ENCODE assay signal across 26 cellular contexts in the genomic region with DNA sequence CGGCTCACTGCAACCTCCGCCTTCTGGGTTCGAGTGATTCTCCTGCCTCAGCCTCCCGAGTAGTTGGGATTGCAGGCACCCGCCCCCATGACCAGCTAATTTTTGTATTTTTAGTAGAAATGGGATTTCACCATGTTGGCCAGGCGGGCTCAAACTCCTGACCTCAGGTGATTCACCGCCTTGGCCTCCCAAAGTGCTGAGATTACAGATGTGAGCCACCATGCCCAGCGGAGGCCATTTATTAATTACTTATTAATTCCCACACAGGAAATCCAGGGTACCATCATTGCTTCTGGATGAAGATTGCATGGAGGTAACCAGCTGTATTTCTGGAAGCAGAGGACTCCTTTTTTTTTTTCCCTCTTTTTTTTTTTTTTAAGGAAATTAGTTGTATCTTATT.
"Had no signal": no experiment of that assay in that cellular context is flagged by ENCODE, and none has a peak within 500 bp of the region (broad histone marks: within the 10 kb centered on the region; RNA-seq: fewer than 3 reads in every experiment).

No MANE protein-coding gene starts in this region.

- H3K36me3 ChIP-seq: SJCRH30, WERI-Rb-1 had no signal

- H3K4me2 ChIP-seq: SK-N-SH had no signal

- H3K27me3 Mint-ChIP-seq: activated CD4-positive, alpha-beta T cell treated with anti-CD3 and anti-CD28 coated beads for 36 hours; activated CD8-positive, alpha-beta T cell treated with anti-CD3 and anti-CD28 coated beads for 36 hours; activated naive CD4-positive, alpha-beta T cell treated with anti-CD3 and anti-CD28 coated beads, Interleukin-2, amount 50 U/mL, for 24 hours; central memory CD8-positive, alpha-beta T cell had no signal

- H3K9me3 ChIP-seq: ascending aorta, body of pancreas, SJCRH30, SK-N-SH had no signal

- H3K4me1 Mint-ChIP-seq: activated CD4-positive, alpha-beta T cell treated with anti-CD3 and anti-CD28 coated beads for 36 hours; activated naive CD4-positive, alpha-beta T cell treated with anti-CD3 and anti-CD28 coated beads, Interleukin-2, amount 50 U/mL, for 24 hours; central memory CD8-positive, alpha-beta T cell had no signal

- H3K4me3 ChIP-seq: ascending aorta, body of pancreas, SJCRH30 had no signal

- H3K27ac ChIP-seq: ascending aorta, body of pancreas, RWPE1, SJCRH30, WERI-Rb-1 had no signal

- H3K9me3 Mint-ChIP-seq: activated CD8-positive, alpha-beta T cell treated with anti-CD3 and anti-CD28 coated beads for 36 hours; activated naive CD4-positive, alpha-beta T cell treated with anti-CD3 and anti-CD28 coated beads, Interleukin-2, amount 50 U/mL, for 24 hours; central memory CD8-positive, alpha-beta T cell had no signal

- H3K4me3 Mint-ChIP-seq: activated CD4-positive, alpha-beta T cell treated with anti-CD3 and anti-CD28 coated beads for 36 hours; activated CD8-positive, alpha-beta T cell treated with anti-CD3 and anti-CD28 coated beads for 36 hours; activated naive CD4-positive, alpha-beta T cell treated with anti-CD3 and anti-CD28 coated beads, Interleukin-2, amount 50 U/mL, for 24 hours; central memory CD8-positive, alpha-beta T cell had no signal

- DNase-seq: activated CD4-positive, alpha-beta T cell treated with anti-CD3 and anti-CD28 coated beads for 36 hours; activated CD8-positive, alpha-beta memory T cell treated with anti-CD3 and anti-CD28 coated beads, Interleukin-2, amount 50 U/mL, for 48 hours; activated CD8-positive, alpha-beta T cell treated with anti-CD3 and anti-CD28 coated beads for 36 hours; activated naive CD4-positive, alpha-beta T cell; activated T-cell treated with anti-CD3 and anti-CD28 coated beads, Interleukin-2, amount 50 U/mL, for 1 hour; amniotic stem cell; body of pancreas; KG1; NCI-H1092; NCI-H1417 treated with DMSO at 0.1 percent for 48 hours; NCI-H1694; NCI-H2029; NCI-H2107; NCI-H510A treated with DMSO at 0.1 percent for 48 hours; NCI-H69; NK-92 treated with Interleukin-12 subunit alpha and Interleukin-12 subunit beta, amount 100 ng/mL, for 24 hours; OCI-M1; Right ventricle myocardium superior; SJCRH30; SK-N-SH; T-helper 1 cell; WERI-Rb-1 had no signal

- H3K9ac ChIP-seq: SK-N-SH had no signal

- H3K4me1 ChIP-seq: SJCRH30 had no signal

- H3K27ac Mint-ChIP-seq: activated CD4-positive, alpha-beta T cell treated with anti-CD3 and anti-CD28 coated beads for 36 hours; activated CD8-positive, alpha-beta T cell treated with anti-CD3 and anti-CD28 coated beads for 36 hours; activated naive CD4-positive, alpha-beta T cell treated with anti-CD3 and anti-CD28 coated beads, Interleukin-2, amount 50 U/mL, for 24 hours had no signal

- H3K27me3 ChIP-seq: ascending aorta, body of pancreas, SJCRH30 had no signal
